Comparison of ENCODE assay signal across 8 cellular contexts in genomic region chr4:76898385-76898692, GRCh38. TPM values are rescaled to one million over a fixed set of nuclear protein-coding genes. Genes with fewer than 3 reads are reported as not detected.
A peak's percentile ranks its signal among the peaks of the same experiment; 100 is the strongest.
DNase-seq lines count a peak whose midpoint lies in the region; ATAC-seq, FAIRE-seq and TF ChIP-seq lines count a peak whose summit lies in the region.
"Had no signal": no experiment of that assay in that cellular context is flagged by ENCODE, and none has a peak within 500 bp of the region (broad histone marks: within the 10 kb centered on the region; RNA-seq: fewer than 3 reads in every experiment).

No MANE protein-coding gene starts in this region.

- peak overlapping the region; percentile 42 for H3K4me3 ChIP-seq in HAP-1
- H3K4me3 ChIP-seq in keratinocyte (ENCODE audit: control insufficient read depth in 2 of 3, extremely low read depth in 1 of 3, insufficient read depth in 2 of 3, low read depth in 1 of 3, low read length in 3 of 3) = peak overlapping the region; percentile 52 to 61 (median 60)
- H3K4me3 ChIP-seq in spleen = peak overlapping the region; percentile 35 to 74 (median 46)

- no peaks in the 10 kb centered on the region for H3K36me3 Mint-ChIP-seq in activated naive CD8-positive, alpha-beta T cell

- TF ChIP-seq CTCF in keratinocyte (optimal IDR thresholded peaks at IDR 0.05 in 1 of 3, IDR thresholded peaks at IDR 0.05 in 1 of 3, conservative IDR thresholded peaks at IDR 0.05 in 1 of 3; ENCODE audit: extremely low read depth in 1 of 3, insufficient read depth in 2 of 3, low read length in 3 of 3) (no peak), spleen (IDR thresholded peaks at IDR 0.05 in 8 of 11, conservative IDR thresholded peaks at IDR 0.05 in 3 of 11) (no peak)

- DNase-seq in HAP-1 (ENCODE audit: low spot score in 2 of 2) (no peak), keratinocyte (ENCODE audit: low read depth, low spot score) (no peak), spleen (no peak), DMS153 treated with DMSO at 0.1 percent for 48 hours (lab: John Stamatoyannopoulos, UW; ENCODE audit: unreplicated experiment) (no peak)
- DNase-seq in stimulated activated CD8-positive, alpha-beta memory T cell treated with anti-CD3 and anti-CD28 coated beads, Interleukin-4, amount 100 ng/mL, for 48 hours = no peak

- H3K4me1 ChIP-seq in HAP-1 (no peaks in the 10 kb centered on the region), keratinocyte (ENCODE audit: control insufficient read depth, extremely low read depth, insufficient read depth, low read length) (peaks cover 3% of the 10 kb centered on the region), spleen (peaks cover 10 to 26% (median 20%) of the 10 kb centered on the region in 6 donors)

- ATAC-seq in GM18870 (IDR thresholded peaks at IDR 0.05; ENCODE audit: unreplicated experiment) = no peak

- peak overlapping the region; percentile 53 for H2AFZ ChIP-seq in keratinocyte (ENCODE audit: control insufficient read depth, low read length)

- 8 to 12% (median 9%) methylated on average over 14 of the region's 14 CpGs for WGBS in spleen, 5 donors

- H3K36me3 ChIP-seq in HAP-1 (replicated peaks) (no peaks in the 10 kb centered on the region), keratinocyte (ENCODE audit: control insufficient read depth in 2 of 2, extremely low read depth in 1 of 2, insufficient read depth in 2 of 2, low read length in 2 of 2) (no peaks in the 10 kb centered on the region), spleen (no peaks in the 10 kb centered on the region)

- peaks cover 17% of the 10 kb centered on the region for H3K27me3 Mint-ChIP-seq in activated naive CD8-positive, alpha-beta T cell

- H3K4me2 ChIP-seq in keratinocyte (ENCODE audit: control insufficient read depth, extremely low read depth, insufficient read depth, low read depth, low read length) = peak overlapping the region; percentile 75

- no peaks in the 10 kb centered on the region for H3K9me3 Mint-ChIP-seq in activated naive CD8-positive, alpha-beta T cell (ENCODE audit: low read depth)

- no peaks in the 10 kb centered on the region for H4K20me1 ChIP-seq in keratinocyte (ENCODE audit: control insufficient read depth, extremely low read depth, insufficient read depth, low read length)

- no peak for TF ChIP-seq POLR2A in spleen (IDR thresholded peaks at IDR 0.05)

- H3K4me1 Mint-ChIP-seq in activated naive CD8-positive, alpha-beta T cell (ENCODE audit: low read depth) = peaks cover 11% of the 10 kb centered on the region

- in situ Hi-C loops in HAP-1 (cut with MboI; ENCODE audit: low sequenced_read_pairs) = no loop called here

- H3K79me2 ChIP-seq in keratinocyte (ENCODE audit: control insufficient read depth, insufficient read depth, low read length) = no peaks in the 10 kb centered on the region

- no peak for FAIRE-seq in keratinocyte (lab: Jason Lieb, UNC)

- H3K9me1 ChIP-seq in keratinocyte (ENCODE audit: control insufficient read depth, extremely low read depth, insufficient read depth, low read length) = no peaks in the 10 kb centered on the region

- peaks cover 18% of the 10 kb centered on the region for H3K27me3 ChIP-seq in HAP-1 (ENCODE audit: low read depth)
- H3K27me3 ChIP-seq in keratinocyte (ENCODE audit: control insufficient read depth, extremely low read depth, insufficient read depth, low read length) = peaks cover 41% of the 10 kb centered on the region
- peaks cover 0 to 78% (median 40%) of the 10 kb centered on the region in 7 donors for H3K27me3 ChIP-seq in spleen (replicated peaks in 1 of 7)

- no peaks in the 10 kb centered on the region for H3K9me3 ChIP-seq in HAP-1
- H3K9me3 ChIP-seq in keratinocyte (ENCODE audit: control insufficient read depth, low read depth, low read length) = no peaks in the 10 kb centered on the region
- no peaks in the 10 kb centered on the region for H3K9me3 ChIP-seq in spleen

- H3K4me3 Mint-ChIP-seq in activated naive CD8-positive, alpha-beta T cell = peak overlapping the region; percentile 66

- H3K27ac Mint-ChIP-seq in activated naive CD8-positive, alpha-beta T cell = no peak overlapping the region

- dilution Hi-C loops in keratinocyte (cut with MboI; ENCODE audit: extremely low pct_ligation_motif_present, low sequenced_read_pairs) = no loop called here

- intact Hi-C loops in spleen (cut with DNase I; ENCODE audit: low total_unique reads) = no loop called here

- no peak overlapping the region for H3K9ac ChIP-seq in keratinocyte (ENCODE audit: control insufficient read depth, extremely low read depth, insufficient read depth, low read length)

- H3K27ac ChIP-seq in keratinocyte (ENCODE audit: control insufficient read depth, insufficient read depth, low read length) = no peak overlapping the region
- no peak overlapping the region for H3K27ac ChIP-seq in spleen

RNA-seq across cellular contexts. Expression of gene SOWAHB, which starts 0.4 kb away (rescaled TPM):
- 0.17 to 0.64 TPM (median 0.18 TPM) in 3 replicates for polyA plus RNA-seq in keratinocyte
- 1.3 TPM for polyA plus RNA-seq in keratinocyte (2011; ENCODE audit: low read depth)
- polyA plus RNA-seq in keratinocyte (2011; cell fraction: cytosol; rRNA removed) = 0.25 and 0.40 TPM in 2 replicates
- 0.45 and 0.46 TPM in 2 replicates for polyA plus RNA-seq in keratinocyte (2011; cell fraction: nucleus; rRNA removed)
- polyA plus RNA-seq in keratinocyte (2012; ENCODE audit: low replicate concordance) = 0.17 and 2.9 TPM in 2 replicates
- 0.58 to 1.2 TPM in 2 of 3 replicates, not detected in the other for polyA minus RNA-seq in keratinocyte
- not detected for polyA minus RNA-seq in keratinocyte (2011; cell fraction: cytosol; rRNA and poly(A)+ RNA removed)
- 1.5 TPM in 2 replicates for polyA minus RNA-seq in keratinocyte (2011; cell fraction: nucleus; rRNA and poly(A)+ RNA removed)
- under 1 TPM in 3 of 7 donors, not detected in 4; 0.09 to 0.20 (median 0.19) TPM for total RNA-seq in spleen
- polyA plus RNA-seq in spleen = not detected
- total RNA-seq: LHCN-M2 had no signal

RNA-seq across cellular contexts. Expression of gene SEPTIN11, which starts 51.2 kb away (rescaled TPM):
- 68.3 to 99.3 TPM (median 89.2 TPM) in 3 replicates for polyA plus RNA-seq in keratinocyte
- 82.1 TPM for polyA plus RNA-seq in keratinocyte (2011; ENCODE audit: low read depth)
- polyA plus RNA-seq in keratinocyte (2011; cell fraction: cytosol; rRNA removed) = 76.6 and 163 TPM in 2 replicates
- 88.9 and 94.3 TPM in 2 replicates for polyA plus RNA-seq in keratinocyte (2011; cell fraction: nucleus; rRNA removed)
- 18.4 and 59.9 TPM in 2 replicates for polyA plus RNA-seq in keratinocyte (2012; ENCODE audit: low replicate concordance)
- 36.4 to 154 TPM (median 97.8 TPM) in 3 replicates for polyA minus RNA-seq in keratinocyte
- polyA minus RNA-seq in keratinocyte (2011; cell fraction: cytosol; rRNA and poly(A)+ RNA removed) = 73.9 TPM
- 60.4 and 125 TPM in 2 replicates for polyA minus RNA-seq in keratinocyte (2011; cell fraction: nucleus; rRNA and poly(A)+ RNA removed)
- total RNA-seq in spleen = 10 to 100 TPM; 40.7 to 91.9 (median 57.2) TPM
- 10 to 100 TPM in 2 of 3 donors, 1 to 10 TPM in 1; 9.7 to 15.6 (median 10.5) TPM for polyA plus RNA-seq in spleen
